ENCODE assay signal across 12 cellular contexts in the genomic region with DNA sequence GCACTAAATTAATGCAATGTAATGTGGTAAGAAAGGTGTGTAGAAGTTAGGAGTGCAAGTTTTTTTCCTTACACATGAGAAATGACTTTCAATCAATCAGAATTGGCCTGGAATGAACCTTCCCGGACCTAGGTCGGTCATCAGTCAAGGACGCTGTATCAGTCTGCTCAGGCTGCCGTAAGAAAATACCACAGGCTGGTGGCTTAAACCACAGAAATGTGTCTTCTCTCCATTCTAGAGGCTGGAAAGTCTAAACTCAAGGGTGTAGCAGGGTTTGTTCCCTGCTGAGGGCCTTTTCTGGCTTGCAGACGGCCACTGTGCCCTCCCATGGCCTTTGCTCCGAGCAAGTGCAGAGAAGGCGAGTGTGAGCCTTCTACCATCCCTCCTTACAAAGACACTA.
DNase-seq lines count a peak whose midpoint lies in the region; ATAC-seq and TF ChIP-seq lines count a peak whose summit lies in the region.
"Had no signal": no experiment of that assay in that cellular context is flagged by ENCODE, and none has a peak within 500 bp of the region (broad histone marks: within the 10 kb centered on the region; RNA-seq: fewer than 3 reads in every experiment).

No MANE protein-coding gene starts in this region.

- peaks cover 25% of the 10 kb centered on the region for H3K36me3 Mint-ChIP-seq in activated T-helper 1 cell treated with anti-CD3 and anti-CD28 coated beads, Interleukin-12 subunit alpha, Interleukin-12 subunit beta, Interleukin-2, Interleukin-4 antibody, amounts not matched to agents 30 ng/mL and 10 ng/mL and 1 ng/mL, durations not matched to agents 14 hours and 24 hours and 36 hours (ENCODE audit: low read depth)

- H3K4me1 ChIP-seq in left ventricle myocardium inferior: peaks cover 80% of the 10 kb centered on the region
- H3K4me1 ChIP-seq in lung (ENCODE audit: control insufficient read depth in 2 of 2, insufficient read depth in 2 of 2, low read length in 2 of 2): peaks cover 11 to 12% of the 10 kb centered on the region in 2 donors
- peaks cover 28 to 60% (median 47%) of the 10 kb centered on the region in 4 donors for H3K4me1 ChIP-seq in transverse colon

- H3K9me3 ChIP-seq in left ventricle myocardium inferior (replicated peaks) (no peaks in the 10 kb centered on the region), lung (ENCODE audit: control insufficient read depth in 2 of 2, insufficient read depth in 1 of 2, low read length in 1 of 2) (peaks cover 0 to 2% of the 10 kb centered on the region in 2 donors), transverse colon (no peaks in the 10 kb centered on the region)

- in situ Hi-C loops in transverse colon (cut with MboI; ENCODE audit: low pct_ligation_motif_present in 1 of 4, low pct_unique_long_range_greater_than_20kb in 1 of 4, low sequenced_read_pairs in 3 of 4): no loop called here

- WGBS in lung, 2 donors: 86 to 89% methylated on average over 7 of the region's 7 CpGs
- WGBS in transverse colon (ENCODE audit: low coverage in 1 of 2), 2 donors: 75 to 87% methylated on average over 4 to 7 of the region's 7 CpGs

- peaks cover 72% of the 10 kb centered on the region for H3K4me1 Mint-ChIP-seq in activated T-helper 1 cell treated with anti-CD3 and anti-CD28 coated beads, Interleukin-12 subunit alpha, Interleukin-12 subunit beta, Interleukin-2, Interleukin-4 antibody, amounts not matched to agents 30 ng/mL and 10 ng/mL and 1 ng/mL, durations not matched to agents 14 hours and 24 hours and 36 hours (ENCODE audit: low read depth)

- no peaks in the 10 kb centered on the region for H3K9me3 Mint-ChIP-seq in activated T-helper 1 cell treated with anti-CD3 and anti-CD28 coated beads, Interleukin-12 subunit alpha, Interleukin-12 subunit beta, Interleukin-2, Interleukin-4 antibody, amounts not matched to agents 30 ng/mL and 10 ng/mL and 1 ng/mL, durations not matched to agents 14 hours and 24 hours and 36 hours

- no peak overlapping the region for H3K4me3 Mint-ChIP-seq in activated T-helper 1 cell treated with anti-CD3 and anti-CD28 coated beads, Interleukin-12 subunit alpha, Interleukin-12 subunit beta, Interleukin-2, Interleukin-4 antibody, amounts not matched to agents 30 ng/mL and 10 ng/mL and 1 ng/mL, durations not matched to agents 14 hours and 24 hours and 36 hours

- intact Hi-C loops in left ventricle myocardium inferior (cut with micrococcal nuclease): no loop called here
- intact Hi-C loops in left cardiac atrium (cut with DNase I): no loop called here
- intact Hi-C loops in activated T-helper 1 cell treated with anti-CD3 and anti-CD28 coated beads, Interleukin-12 subunit alpha, Interleukin-12 subunit beta, Interleukin-2, Interleukin-4 antibody, amounts not matched to agents 30 ng/mL and 10 ng/mL and 1 ng/mL, durations not matched to agents 14 hours and 24 hours and 36 hours (cut with micrococcal nuclease): loop anchor here (2.0 to 5.0 kb wide), 3 partner anchors 35 to 171 kb away; no protein-coding TSS in a partner anchor
- intact Hi-C loops in transverse colon (cut with DNase I; ENCODE audit: low total_unique reads): no loop called here

- TF ChIP-seq CTCF in left ventricle myocardium inferior (IDR thresholded peaks at IDR 0.05; ENCODE audit: borderline replicate concordance) (no peak), lung (IDR thresholded peaks at IDR 0.05; ENCODE audit: control extremely low read depth, extremely low read depth) (no peak), transverse colon (IDR thresholded peaks at IDR 0.05) (no peak)

- H3K4me3 ChIP-seq in left ventricle myocardium inferior (no peak overlapping the region), lung (no peak overlapping the region), transverse colon (no peak overlapping the region)
- H3K4me3 ChIP-seq: dorsolateral prefrontal cortex had no signal

- ATAC-seq in left cardiac atrium (no peak), lung (ENCODE audit: insufficient read depth, low FRiP score) (no peak), HG03457 (IDR thresholded peaks at IDR 0.05; ENCODE audit: unreplicated experiment) (no peak)

- DNase-seq in left ventricle myocardium inferior: no peak
- DNase-seq in left cardiac atrium: no peak
- no peak for DNase-seq in activated T-helper 1 cell treated with anti-CD3 and anti-CD28 coated beads, Interleukin-12 subunit alpha, Interleukin-12 subunit beta, Interleukin-2, Interleukin-4 antibody, amounts not matched to agents 30 ng/mL and 10 ng/mL and 1 ng/mL, durations not matched to agents 14 hours and 24 hours and 36 hours (ENCODE audit: low spot score)
- no peak for DNase-seq in lung (ENCODE audit: low spot score)
- DNase-seq in transverse colon: no peak
- DNase-seq in NCI-H146 (lab: John Stamatoyannopoulos, UW): no peak
- DNase-seq in stimulated activated CD4-positive, alpha-beta T cell treated with anti-CD3 and anti-CD28 coated beads, Interleukin-2, amount 100 ng/mL, for 24 hours: no peak
- DNase-seq: dorsolateral prefrontal cortex, glutamatergic neuron, mesendoderm, NCI-H226 had no signal

- H3K36me3 ChIP-seq in left ventricle myocardium inferior (peaks cover 8% of the 10 kb centered on the region), lung (ENCODE audit: control insufficient read depth in 2 of 2, insufficient read depth in 2 of 2, low read length in 2 of 2) (peaks cover 0 to 24% of the 10 kb centered on the region in 2 donors), transverse colon (peaks cover 0 to 4% (median 0%) of the 10 kb centered on the region in 4 donors)

- H3K27ac ChIP-seq in left ventricle myocardium inferior (replicated peaks) (peak overlapping the region; percentile 87), lung (ENCODE audit: low read depth in 1 of 2, low read length in 1 of 2) (peak overlapping the region; percentile 10 to 76), transverse colon (peak overlapping the region; percentile 58 to 77 (median 72))

- H3K27me3 Mint-ChIP-seq in activated T-helper 1 cell treated with anti-CD3 and anti-CD28 coated beads, Interleukin-12 subunit alpha, Interleukin-12 subunit beta, Interleukin-2, Interleukin-4 antibody, amounts not matched to agents 30 ng/mL and 10 ng/mL and 1 ng/mL, durations not matched to agents 14 hours and 24 hours and 36 hours (ENCODE audit: insufficient read depth): no peaks in the 10 kb centered on the region

- H3K27me3 ChIP-seq in left ventricle myocardium inferior (ENCODE audit: low read depth) (no peaks in the 10 kb centered on the region), lung (ENCODE audit: control insufficient read depth, insufficient read depth) (no peaks in the 10 kb centered on the region), transverse colon (no peaks in the 10 kb centered on the region)
- H3K27me3 ChIP-seq: dorsolateral prefrontal cortex had no signal

- no peak for TF ChIP-seq EP300 in transverse colon (IDR thresholded peaks at IDR 0.05; ENCODE audit: low read depth)

- H3K27ac Mint-ChIP-seq in activated T-helper 1 cell treated with anti-CD3 and anti-CD28 coated beads, Interleukin-12 subunit alpha, Interleukin-12 subunit beta, Interleukin-2, Interleukin-4 antibody, amounts not matched to agents 30 ng/mL and 10 ng/mL and 1 ng/mL, durations not matched to agents 14 hours and 24 hours and 36 hours: peak overlapping the region; percentile 14

- TF ChIP-seq POLR2A in transverse colon (IDR thresholded peaks at IDR 0.05): no peak
